In genomic region chr17:40110026-40110425, GRCh38 we compare ENCODE assay signal across 12 cellular contexts. TPM values are rescaled to one million over a fixed set of nuclear protein-coding genes. Genes with fewer than 3 reads are reported as not detected.
DNase-seq lines count a peak whose midpoint lies in the region; ATAC-seq and TF ChIP-seq lines count a peak whose summit lies in the region.
"Had no signal": no experiment of that assay in that cellular context is flagged by ENCODE, and none has a peak within 500 bp of the region (broad histone marks: within the 10 kb centered on the region; RNA-seq: fewer than 3 reads in every experiment).

No MANE protein-coding gene starts in this region.

- no peaks in the 10 kb centered on the region for H3K27me3 Mint-ChIP-seq in mesothelial cell of epicardium (ENCODE audit: low read depth)
- H3K27me3 Mint-ChIP-seq: stimulated activated naive CD8-positive, alpha-beta T cell treated with anti-CD3 and anti-CD28 coated beads, Interleukin-15, amount 100 ng/mL, for 72 hours had no signal

- H3K4me3 Mint-ChIP-seq in mesothelial cell of epicardium: no peak overlapping the region

- H3K4me3 ChIP-seq in NT2/D1 (ENCODE audit: insufficient read length, low read depth) (no peak overlapping the region), thoracic aorta (no peak overlapping the region), foreskin fibroblast (ENCODE audit: low read depth in 1 of 2, low read length in 2 of 2) (no peak overlapping the region)
- H3K4me3 ChIP-seq: PC-9 had no signal

- H3K36me3 ChIP-seq in NT2/D1 (ENCODE audit: insufficient read depth, insufficient read length, low read length) (peaks cover 2% of the 10 kb centered on the region), thoracic aorta (no peaks in the 10 kb centered on the region)

- peak overlapping the region; percentile 74 for H3K9ac ChIP-seq in NT2/D1 (ENCODE audit: insufficient read length, low read depth)

- H3K27ac ChIP-seq in thoracic aorta: peak overlapping the region; percentile 88 to 97
- H3K27ac ChIP-seq: PC-9 had no signal

- peak overlapping the region; percentile 94 for H3K27ac Mint-ChIP-seq in mesothelial cell of epicardium
- H3K27ac Mint-ChIP-seq: stimulated activated naive CD8-positive, alpha-beta T cell treated with anti-CD3 and anti-CD28 coated beads, Interleukin-15, amount 100 ng/mL, for 72 hours had no signal

- H3K27me3 ChIP-seq in NT2/D1 (ENCODE audit: insufficient read depth, insufficient read length) (peaks cover 13% of the 10 kb centered on the region), thoracic aorta (replicated peaks; ENCODE audit: insufficient read depth) (no peaks in the 10 kb centered on the region)

- no peaks in the 10 kb centered on the region for H3K36me3 Mint-ChIP-seq in mesothelial cell of epicardium

- H3K4me1 ChIP-seq in NT2/D1 (ENCODE audit: insufficient read depth, insufficient read length) (peaks cover 47% of the 10 kb centered on the region), thoracic aorta (ENCODE audit: control insufficient read depth in 1 of 2, low read depth in 2 of 2) (peaks cover 63 to 91% of the 10 kb centered on the region in 2 donors)

- no peak for DNase-seq in NT2/D1 (ENCODE audit: low read depth, low spot score)
- peak; percentile 47 for DNase-seq in dermis blood vessel endothelial cell
- DNase-seq in mesothelial cell of epicardium (ENCODE audit: low spot score in 2 of 2, unreplicated experiment in 2 of 2): no peak
- no peak for DNase-seq in thoracic aorta (ENCODE audit: low spot score)
- DNase-seq in NOMO-1 treated with dmso at 0.1 percent for 144 hours (lab: John Stamatoyannopoulos, UW; ENCODE audit: unreplicated experiment): no peak
- no peak for DNase-seq in foreskin fibroblast
- no peak for DNase-seq in activated naive CD4-positive, alpha-beta T cell (lab: John Stamatoyannopoulos, UW)
- DNase-seq: activated CD4-positive, alpha-beta T cell treated with anti-CD3 and anti-CD28 coated beads for 48 hours; NCI-H1092; PC-9; stimulated activated naive CD8-positive, alpha-beta T cell treated with anti-CD3 and anti-CD28 coated beads, Interleukin-15, amount 100 ng/mL, for 72 hours had no signal

- peaks cover 73% of the 10 kb centered on the region for H3K4me1 Mint-ChIP-seq in mesothelial cell of epicardium

- H3K9me3 Mint-ChIP-seq in mesothelial cell of epicardium: no peaks in the 10 kb centered on the region
- H3K9me3 Mint-ChIP-seq: stimulated activated naive CD8-positive, alpha-beta T cell treated with anti-CD3 and anti-CD28 coated beads, Interleukin-15, amount 100 ng/mL, for 72 hours had no signal

- TF ChIP-seq CTCF in mesothelial cell of epicardium (IDR thresholded peaks at IDR 0.05; ENCODE audit: unreplicated experiment) (no peak), thoracic aorta (IDR thresholded peaks at IDR 0.05) (no peak), foreskin fibroblast (IDR thresholded peaks at IDR 0.05; ENCODE audit: low read depth, low read length) (no peak)

- H3K9me3 ChIP-seq in NT2/D1 (ENCODE audit: insufficient read depth, low read length) (no peaks in the 10 kb centered on the region), thoracic aorta (no peaks in the 10 kb centered on the region)

- ATAC-seq in thoracic aorta (ENCODE audit: insufficient number of reproducible peaks, low FRiP score, low read depth): no peak
- no peak for ATAC-seq in activated CD4-positive, CD25-positive, alpha-beta regulatory T cell treated with anti-CD3 and anti-CD28 coated beads, Interleukin-2, amount 50 U/mL, for 24 hours
- ATAC-seq: stimulated activated naive CD8-positive, alpha-beta T cell treated with anti-CD3 and anti-CD28 coated beads, Interleukin-15, amount 100 ng/mL, for 72 hours had no signal

RNA-seq across cellular contexts. Expression of gene NR1D1, which starts 9.6 kb away (rescaled TPM):
- total RNA-seq in dermis blood vessel endothelial cell: 1.7 and 2.3 TPM in 2 replicates
- 2.4 to 2.6 TPM (median 2.6 TPM) in 3 replicates for total RNA-seq in mesothelial cell of epicardium
- total RNA-seq in thoracic aorta: 10 to 100 TPM; 10.3 to 29.1 TPM

RNA-seq across cellular contexts. Expression of gene MSL1, which starts 11.7 kb away (rescaled TPM):
- total RNA-seq in dermis blood vessel endothelial cell (50.2 and 54.1 TPM in 2 replicates), mesothelial cell of epicardium (132 to 139 TPM (median 135 TPM) in 3 replicates), thoracic aorta (100 to 1,000 TPM in 1 of 2 donors, 10 to 100 TPM in 1; 69.3 to 107 TPM)

RNA-seq across cellular contexts. Expression of gene CASC3, which starts 30.3 kb away (rescaled TPM):
- total RNA-seq in dermis blood vessel endothelial cell: 26.4 and 31.6 TPM in 2 replicates
- total RNA-seq in mesothelial cell of epicardium: 103 to 107 TPM (median 107 TPM) in 3 replicates
- total RNA-seq in thoracic aorta: 100 to 1,000 TPM in 1 of 2 donors, 10 to 100 TPM in 1; 81.8 to 108 TPM

RNA-seq across cellular contexts. Expression of gene THRA, which starts 47.3 kb away (rescaled TPM):
- 32.5 and 58.2 TPM in 2 replicates for total RNA-seq in dermis blood vessel endothelial cell
- total RNA-seq in mesothelial cell of epicardium: 42.4 to 44.3 TPM (median 43.6 TPM) in 3 replicates
- total RNA-seq in thoracic aorta: 10 to 100 TPM; 64.8 to 75.0 TPM

RNA-seq across cellular contexts. Expression of gene MED24, which starts 55.8 kb away (rescaled TPM):
- total RNA-seq in dermis blood vessel endothelial cell: 52.2 and 77.4 TPM in 2 replicates
- 125 to 131 TPM (median 130 TPM) in 3 replicates for total RNA-seq in mesothelial cell of epicardium
- 10 to 100 TPM; 72.0 to 82.9 TPM for total RNA-seq in thoracic aorta
